ENCODE assay signal across 14 cellular contexts in the genomic region with DNA sequence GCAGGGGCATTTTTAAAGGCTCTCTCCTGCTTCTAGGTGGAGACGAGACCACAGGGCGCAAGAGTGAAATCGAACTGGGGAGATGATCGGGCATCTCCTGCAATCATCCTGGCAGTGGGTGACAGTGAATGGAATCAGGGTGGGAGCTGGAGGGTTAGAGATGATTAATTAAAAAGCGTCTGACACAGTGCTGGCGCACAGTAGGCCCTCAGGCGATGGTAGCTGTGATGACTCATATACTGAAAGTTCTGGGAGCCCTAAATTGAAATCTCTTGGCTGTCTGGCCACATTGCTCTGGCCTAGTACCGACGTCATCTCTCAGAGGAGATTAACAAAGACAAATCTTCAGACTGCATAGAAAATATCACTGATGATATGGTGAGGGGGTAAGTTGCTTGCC.
"Had no signal": no experiment of that assay in that cellular context is flagged by ENCODE, and none has a peak within 500 bp of the region (broad histone marks: within the 10 kb centered on the region; RNA-seq: fewer than 3 reads in every experiment).

No MANE protein-coding gene starts in this region.

- H3K4me1 ChIP-seq: gastroesophageal sphincter, heart right ventricle, parathyroid adenoma, sigmoid colon had no signal

- DNase-seq: activated CD4-positive, alpha-beta T cell treated with anti-CD3 and anti-CD28 coated beads, Interleukin-2, amount 50 U/mL, for 48 hours; activated naive CD4-positive, alpha-beta T cell; activated naive CD8-positive, alpha-beta T cell treated with anti-CD3 and anti-CD28 coated beads for 36 hours; amygdala; dorsolateral prefrontal cortex; heart right ventricle; left cardiac atrium; naive thymus-derived CD8-positive, alpha-beta T cell; sigmoid colon; stimulated activated CD4-positive, alpha-beta T cell treated with anti-CD3 and anti-CD28 coated beads, Interleukin-4, amount 100 ng/mL, for 24 hours had no signal

- H3K27me3 ChIP-seq: sigmoid colon had no signal

- H3K27ac ChIP-seq: dorsolateral prefrontal cortex, gastroesophageal sphincter, heart right ventricle, parathyroid adenoma, sigmoid colon, thoracic aorta had no signal

- FAIRE-seq: TTC549 had no signal

- H3K79me2 ChIP-seq: parathyroid adenoma had no signal

- H2AFZ ChIP-seq: parathyroid adenoma had no signal

- H3K4me3 ChIP-seq: dorsolateral prefrontal cortex, gastroesophageal sphincter, heart right ventricle, sigmoid colon, thoracic aorta had no signal

- H3K9ac ChIP-seq: parathyroid adenoma had no signal

- H3K9me3 ChIP-seq: gastroesophageal sphincter, sigmoid colon, thoracic aorta had no signal

- H3K36me3 ChIP-seq: gastroesophageal sphincter, heart right ventricle, sigmoid colon, thoracic aorta had no signal
